In the genomic region with DNA sequence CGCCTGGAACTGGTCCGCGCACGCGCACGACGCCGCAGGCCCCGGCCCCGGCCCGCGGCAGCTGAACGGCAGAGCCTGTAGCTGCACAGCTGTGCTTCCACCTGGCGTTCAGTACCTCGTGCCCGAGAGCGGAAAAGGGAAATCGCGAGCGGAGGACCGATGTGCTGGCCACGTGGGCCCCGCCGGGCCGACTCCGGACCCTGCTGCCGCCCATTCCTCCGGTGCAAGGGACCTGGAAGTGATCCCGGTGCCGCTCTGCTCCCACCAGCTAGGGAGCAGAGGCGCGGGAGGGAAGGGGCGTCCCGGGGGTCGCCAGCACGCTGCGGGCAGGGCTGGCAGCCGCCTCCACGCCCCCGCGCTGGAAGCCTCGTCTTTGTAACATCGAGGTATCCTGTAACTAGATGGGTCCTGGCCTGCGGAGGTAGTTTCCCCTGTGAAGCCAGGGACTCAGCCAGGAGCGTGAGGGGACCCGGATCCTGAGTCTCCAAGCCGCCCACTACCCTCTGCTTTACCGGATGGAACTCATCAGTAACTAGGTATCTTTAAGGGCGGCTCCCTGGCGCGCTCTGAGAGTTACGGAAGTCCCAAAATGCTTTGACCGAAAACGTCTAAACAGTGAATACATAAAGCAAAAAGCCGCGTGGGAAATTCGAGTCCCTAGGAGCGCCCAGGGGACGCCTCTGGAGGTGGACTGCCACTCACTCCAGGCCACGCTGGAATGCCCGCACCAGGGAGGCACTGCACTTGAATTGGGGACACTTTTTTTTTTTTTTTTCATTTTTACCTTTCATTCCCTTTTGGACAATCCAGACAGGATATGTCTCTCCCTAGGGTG, we compare ENCODE assay signal across 2 cellular contexts.
A peak's percentile ranks its signal among the peaks of the same experiment; 100 is the strongest.
TF ChIP-seq lines count a peak whose summit lies in the region.

No MANE protein-coding gene starts in this region.

TF ChIP-seq in HEK293, 187 proteins besides CTCF, POLR2A, EP300 and RAD21 (continued from another document and continues in another):
- peak; percentile 49 for TF ChIP-seq ZBTB11 (tag by site-specific recombination; conservative IDR thresholded peaks at IDR 0.05; ENCODE audit: low read depth)
- TF ChIP-seq ZNF600 (tag by site-specific recombination; IDR thresholded peaks at IDR 0.05) = peak; percentile 87
- peak; percentile 96 for TF ChIP-seq ZBTB17 (tag by site-specific recombination; IDR thresholded peaks at IDR 0.05)
- TF ChIP-seq, protein P1, sequence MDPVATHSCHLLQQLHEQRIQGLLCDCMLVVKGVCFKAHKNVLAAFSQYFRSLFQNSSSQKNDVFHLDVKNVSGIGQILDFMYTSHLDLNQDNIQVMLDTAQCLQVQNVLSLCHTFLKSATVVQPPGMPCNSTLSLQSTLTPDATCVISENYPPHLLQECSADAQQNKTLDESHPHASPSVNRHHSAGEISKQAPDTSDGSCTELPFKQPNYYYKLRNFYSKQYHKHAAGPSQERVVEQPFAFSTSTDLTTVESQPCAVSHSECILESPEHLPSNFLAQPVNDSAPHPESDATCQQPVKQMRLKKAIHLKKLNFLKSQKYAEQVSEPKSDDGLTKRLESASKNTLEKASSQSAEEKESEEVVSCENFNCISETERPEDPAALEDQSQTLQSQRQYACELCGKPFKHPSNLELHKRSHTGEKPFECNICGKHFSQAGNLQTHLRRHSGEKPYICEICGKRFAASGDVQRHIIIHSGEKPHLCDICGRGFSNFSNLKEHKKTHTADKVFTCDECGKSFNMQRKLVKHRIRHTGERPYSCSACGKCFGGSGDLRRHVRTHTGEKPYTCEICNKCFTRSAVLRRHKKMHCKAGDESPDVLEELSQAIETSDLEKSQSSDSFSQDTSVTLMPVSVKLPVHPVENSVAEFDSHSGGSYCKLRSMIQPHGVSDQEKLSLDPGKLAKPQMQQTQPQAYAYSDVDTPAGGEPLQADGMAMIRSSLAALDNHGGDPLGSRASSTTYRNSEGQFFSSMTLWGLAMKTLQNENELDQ (tag by site-specific recombination; IDR thresholded peaks at IDR 0.05; ENCODE audit: low read depth) = no peak
- TF ChIP-seq ZXDB (tag by site-specific recombination; IDR thresholded peaks at IDR 0.05) = peak; percentile 37; the same call in 1 of the 2 replicates
- no peak for TF ChIP-seq ZNF404 (tag by site-specific recombination; IDR thresholded peaks at IDR 0.05)
- TF ChIP-seq KLF17 (tag by site-specific recombination; IDR thresholded peaks at IDR 0.05) = 0 out of 2 replicates have a peak, but pooled peaks have one; percentile 25
- no peak for TF ChIP-seq ZNF514 (tag by site-specific recombination; IDR thresholded peaks at IDR 0.05)
- TF ChIP-seq ZNF626 (tag by site-specific recombination; IDR thresholded peaks at IDR 0.05) = no peak
- TF ChIP-seq, protein P2, sequence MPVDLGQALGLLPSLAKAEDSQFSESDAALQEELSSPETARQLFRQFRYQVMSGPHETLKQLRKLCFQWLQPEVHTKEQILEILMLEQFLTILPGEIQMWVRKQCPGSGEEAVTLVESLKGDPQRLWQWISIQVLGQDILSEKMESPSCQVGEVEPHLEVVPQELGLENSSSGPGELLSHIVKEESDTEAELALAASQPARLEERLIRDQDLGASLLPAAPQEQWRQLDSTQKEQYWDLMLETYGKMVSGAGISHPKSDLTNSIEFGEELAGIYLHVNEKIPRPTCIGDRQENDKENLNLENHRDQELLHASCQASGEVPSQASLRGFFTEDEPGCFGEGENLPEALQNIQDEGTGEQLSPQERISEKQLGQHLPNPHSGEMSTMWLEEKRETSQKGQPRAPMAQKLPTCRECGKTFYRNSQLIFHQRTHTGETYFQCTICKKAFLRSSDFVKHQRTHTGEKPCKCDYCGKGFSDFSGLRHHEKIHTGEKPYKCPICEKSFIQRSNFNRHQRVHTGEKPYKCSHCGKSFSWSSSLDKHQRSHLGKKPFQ (tag by site-specific recombination; IDR thresholded peaks at IDR 0.05) = no peak
- no peak for TF ChIP-seq ZNF791 (tag by site-specific recombination; IDR thresholded peaks at IDR 0.05)
- no peak for TF ChIP-seq ZNF121 (tag by site-specific recombination; IDR thresholded peaks at IDR 0.05)
- no peak for TF ChIP-seq WT1 (tag by site-specific recombination; IDR thresholded peaks at IDR 0.05)
- TF ChIP-seq, protein P3, sequence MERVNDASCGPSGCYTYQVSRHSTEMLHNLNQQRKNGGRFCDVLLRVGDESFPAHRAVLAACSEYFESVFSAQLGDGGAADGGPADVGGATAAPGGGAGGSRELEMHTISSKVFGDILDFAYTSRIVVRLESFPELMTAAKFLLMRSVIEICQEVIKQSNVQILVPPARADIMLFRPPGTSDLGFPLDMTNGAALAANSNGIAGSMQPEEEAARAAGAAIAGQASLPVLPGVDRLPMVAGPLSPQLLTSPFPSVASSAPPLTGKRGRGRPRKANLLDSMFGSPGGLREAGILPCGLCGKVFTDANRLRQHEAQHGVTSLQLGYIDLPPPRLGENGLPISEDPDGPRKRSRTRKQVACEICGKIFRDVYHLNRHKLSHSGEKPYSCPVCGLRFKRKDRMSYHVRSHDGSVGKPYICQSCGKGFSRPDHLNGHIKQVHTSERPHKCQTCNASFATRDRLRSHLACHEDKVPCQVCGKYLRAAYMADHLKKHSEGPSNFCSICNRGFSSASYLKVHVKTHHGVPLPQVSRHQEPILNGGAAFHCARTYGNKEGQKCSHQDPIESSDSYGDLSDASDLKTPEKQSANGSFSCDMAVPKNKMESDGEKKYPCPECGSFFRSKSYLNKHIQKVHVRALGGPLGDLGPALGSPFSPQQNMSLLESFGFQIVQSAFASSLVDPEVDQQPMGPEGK (tag by site-specific recombination; IDR thresholded peaks at IDR 0.05) = peak; percentile 44

TF ChIP-seq in SK-N-SH, 30 proteins besides CTCF, POLR2A, EP300 and RAD21 (continued from another document):
- TF ChIP-seq CHD2 (IDR thresholded peaks at IDR 0.05; ENCODE audit: low read length, partially characterized antibody) = peak; percentile 21
- TF ChIP-seq TAF1 (IDR thresholded peaks at IDR 0.05; ENCODE audit: borderline replicate concordance, low read depth, low read length) = peak; percentile 62
